15 cellular contexts compared by ENCODE assay signal in the genomic region with DNA sequence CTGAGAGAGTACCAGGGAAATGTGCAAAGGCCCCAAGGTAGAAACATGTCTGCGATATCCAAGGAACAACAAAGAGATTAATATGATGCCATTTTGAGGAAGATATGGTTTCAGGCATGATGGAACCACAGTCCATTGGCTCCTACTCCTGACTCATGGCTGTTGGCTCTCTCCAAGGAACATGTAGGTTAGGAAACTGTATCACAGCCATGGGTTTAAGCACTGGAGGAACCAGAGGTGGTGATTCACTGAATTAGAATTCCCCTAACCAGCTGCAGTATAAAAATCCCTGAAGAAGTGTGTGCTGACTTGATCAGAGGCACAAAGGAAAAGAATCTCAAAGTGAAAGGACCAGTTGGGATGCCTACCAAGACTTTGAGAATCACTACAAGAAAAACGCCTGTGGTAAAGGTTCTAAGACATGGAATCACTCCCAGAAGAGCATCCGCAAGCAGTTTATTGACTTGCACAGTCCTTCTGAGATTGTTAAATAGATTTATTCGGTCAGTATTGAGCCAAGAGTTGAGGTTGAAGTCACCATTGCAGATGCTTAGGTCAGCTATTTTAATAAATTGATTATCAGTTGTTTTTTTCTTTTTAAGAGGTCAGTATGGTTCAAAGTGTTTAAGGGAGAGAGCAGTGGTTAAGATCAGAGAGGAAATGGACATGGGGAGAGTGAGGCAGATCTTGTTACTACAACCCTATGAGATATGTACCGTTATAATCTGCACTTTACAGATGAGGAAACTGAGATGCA.
DNase-seq lines count a peak whose midpoint lies in the region; ATAC-seq and TF ChIP-seq lines count a peak whose summit lies in the region.
"Had no signal": no experiment of that assay in that cellular context is flagged by ENCODE, and none has a peak within 500 bp of the region (broad histone marks: within the 10 kb centered on the region; RNA-seq: fewer than 3 reads in every experiment).

No MANE protein-coding gene starts in this region.

- ATAC-seq in activated CD8-positive, alpha-beta memory T cell treated with anti-CD3 and anti-CD28 coated beads, Interleukin-2, amount 10 ng/mL, durations not matched to agents 7 days and 5 days = no peak
- no peak for ATAC-seq in effector memory CD8-positive, alpha-beta T cell (replicated peaks)

- no peak for TF ChIP-seq CTCF in fibroblast of villous mesenchyme (IDR thresholded peaks at IDR 0.05; ENCODE audit: insufficient read depth, low read depth, low read length)

- H3K36me3 Mint-ChIP-seq in activated CD8-positive, alpha-beta memory T cell treated with anti-CD3 and anti-CD28 coated beads, Interleukin-2, amount 10 ng/mL, durations not matched to agents 7 days and 5 days = peaks cover 1% of the 10 kb centered on the region
- no peaks in the 10 kb centered on the region for H3K36me3 Mint-ChIP-seq in effector memory CD8-positive, alpha-beta T cell (ENCODE audit: insufficient read depth)

- CTCF ChIA-PET in activated CD8-positive, alpha-beta memory T cell treated with anti-CD3 and anti-CD28 coated beads, Interleukin-2, amount 10 ng/mL, durations not matched to agents 7 days and 5 days (lab: Charles Lee) = no interaction called here

- no peaks in the 10 kb centered on the region for H3K4me1 Mint-ChIP-seq in activated CD8-positive, alpha-beta memory T cell treated with anti-CD3 and anti-CD28 coated beads, Interleukin-2, amount 10 ng/mL, durations not matched to agents 7 days and 5 days
- H3K4me1 Mint-ChIP-seq in effector memory CD8-positive, alpha-beta T cell (ENCODE audit: low read depth in 2 of 2) = peaks cover 0 to 4% of the 10 kb centered on the region in 2 donors

- no peak overlapping the region for H3K4me3 Mint-ChIP-seq in activated CD8-positive, alpha-beta memory T cell treated with anti-CD3 and anti-CD28 coated beads, Interleukin-2, amount 10 ng/mL, durations not matched to agents 7 days and 5 days
- no peak overlapping the region for H3K4me3 Mint-ChIP-seq in effector memory CD8-positive, alpha-beta T cell
- H3K4me3 Mint-ChIP-seq: dendritic cell treated with granulocyte-macrophage colony-stimulating factor and Interleukin-4, amounts not matched to agents 40 ng/mL and 50 ng/mL, for 4 days; neural progenitor cell had no signal

- DNase-seq in A172 (ENCODE audit: low spot score) (peak; percentile 57), HCEC 1CT (peak; percentile 93), amniotic stem cell (lab: John Stamatoyannopoulos, UW) (peak; percentile 35), fibroblast of villous mesenchyme (ENCODE audit: low read depth) (peak; percentile 50), mucosa of gallbladder (ENCODE audit: low spot score) (no peak)
- DNase-seq in activated CD8-positive, alpha-beta memory T cell treated with anti-CD3 and anti-CD28 coated beads, Interleukin-2, amount 10 ng/mL, durations not matched to agents 7 days and 5 days = no peak
- no peak for DNase-seq in effector memory CD8-positive, alpha-beta T cell
- DNase-seq in stimulated activated CD4-positive, alpha-beta T cell treated with anti-CD3 and anti-CD28 coated beads, Interleukin-15, amount 100 ng/mL, for 24 hours = no peak
- DNase-seq: activated naive CD4-positive, alpha-beta T cell treated with anti-CD3 and anti-CD28 coated beads, Interleukin-2, amount 50 U/mL, for 16 hours; NCI-H1694; NCI-H82 had no signal

- no peaks in the 10 kb centered on the region for H3K9me3 Mint-ChIP-seq in activated CD8-positive, alpha-beta memory T cell treated with anti-CD3 and anti-CD28 coated beads, Interleukin-2, amount 10 ng/mL, durations not matched to agents 7 days and 5 days (ENCODE audit: low read depth)
- no peaks in the 10 kb centered on the region for H3K9me3 Mint-ChIP-seq in effector memory CD8-positive, alpha-beta T cell
- H3K9me3 Mint-ChIP-seq: dendritic cell treated with granulocyte-macrophage colony-stimulating factor and Interleukin-4, amounts not matched to agents 40 ng/mL and 50 ng/mL, for 4 days; neural progenitor cell had no signal

- no peak overlapping the region for H3K4me3 ChIP-seq in fibroblast of villous mesenchyme (ENCODE audit: low read depth, low read length)
- H3K4me3 ChIP-seq: neural progenitor cell, SJCRH30, tibial nerve had no signal

- H3K27me3 Mint-ChIP-seq in activated CD8-positive, alpha-beta memory T cell treated with anti-CD3 and anti-CD28 coated beads, Interleukin-2, amount 10 ng/mL, durations not matched to agents 7 days and 5 days = no peaks in the 10 kb centered on the region
- no peaks in the 10 kb centered on the region for H3K27me3 Mint-ChIP-seq in effector memory CD8-positive, alpha-beta T cell
- H3K27me3 Mint-ChIP-seq: dendritic cell treated with granulocyte-macrophage colony-stimulating factor and Interleukin-4, amounts not matched to agents 40 ng/mL and 50 ng/mL, for 4 days had no signal

- no peak overlapping the region for H3K27ac Mint-ChIP-seq in activated CD8-positive, alpha-beta memory T cell treated with anti-CD3 and anti-CD28 coated beads, Interleukin-2, amount 10 ng/mL, durations not matched to agents 7 days and 5 days
- H3K27ac Mint-ChIP-seq in effector memory CD8-positive, alpha-beta T cell = no peak overlapping the region
- H3K27ac Mint-ChIP-seq: dendritic cell treated with granulocyte-macrophage colony-stimulating factor and Interleukin-4, amounts not matched to agents 40 ng/mL and 50 ng/mL, for 4 days; neural progenitor cell had no signal

Comparison
In these comparisons a context has a peak if more than half of its experiments do, and no peak if none do; other contexts are left out.
1. DNase-seq: peak in A172 (single experiment), HCEC 1CT (single experiment), amniotic stem cell (single experiment) and fibroblast of villous mesenchyme (single experiment); none in activated CD8-positive, alpha-beta memory T cell treated with anti-CD3 and anti-CD28 coated beads, Interleukin-2, amount 10 ng/mL, durations not matched to agents 7 days and 5 days (single experiment), effector memory CD8-positive, alpha-beta T cell (0 of 3), stimulated activated CD4-positive, alpha-beta T cell treated with anti-CD3 and anti-CD28 coated beads, Interleukin-15, amount 100 ng/mL, for 24 hours (single experiment) and mucosa of gallbladder (single experiment).